In genomic region chr20:17674722-17675518, GRCh38 we compare ENCODE assay signal across 24 cellular contexts. TPM values are rescaled to one million over a fixed set of nuclear protein-coding genes. Genes with fewer than 3 reads are reported as not detected.
DNase-seq lines count a peak whose midpoint lies in the region; ATAC-seq, FAIRE-seq and TF ChIP-seq lines count a peak whose summit lies in the region.
"Had no signal": no experiment of that assay in that cellular context is flagged by ENCODE, and none has a peak within 500 bp of the region (broad histone marks: within the 10 kb centered on the region; RNA-seq: fewer than 3 reads in every experiment).

No MANE protein-coding gene starts in this region.

- dilution Hi-C loops in IMR-90 (cut with HindIII; ENCODE audit: low sequenced_read_pairs, unreplicated experiment): no loop called here

- WGBS in IMR-90 (ENCODE audit: extremely low coverage in 2 of 2, insufficient read length in 1 of 2), 2 experiments: 50% methylated on average over 7 of the region's 9 CpGs; no CpG with 5 or more reads in 1 of the 2 experiments
- 95% methylated on average over 9 of the region's 9 CpGs for WGBS in HepG2 (ENCODE audit: low lambda C conversion rate)

- H3K23ac ChIP-seq in IMR-90 (ENCODE audit: low read depth, low read length): no peak overlapping the region

- H3K4ac ChIP-seq in IMR-90 (ENCODE audit: low read depth, low read length): no peak overlapping the region

- H3K4me3 ChIP-seq in IMR-90 (ENCODE audit: insufficient read depth, low read depth, low read length) (no peak overlapping the region), HepG2 (replicated peaks in 1 of 3; ENCODE audit: insufficient read depth in 1 of 3, low read depth in 2 of 3, low read length in 3 of 3) (no peak overlapping the region), tibial artery (no peak overlapping the region)
- H3K4me3 ChIP-seq: dorsolateral prefrontal cortex had no signal

- TF ChIP-seq CTCF in IMR-90 (conservative IDR thresholded peaks at IDR 0.05; ENCODE audit: low read depth, low read length) (no peak), HepG2 (CRISPR knock-in tag; IDR thresholded peaks at IDR 0.05) (no peak), tibial artery (IDR thresholded peaks at IDR 0.05) (no peak)

- ATAC-seq in IMR-90 (ENCODE audit: low read depth) (peak; percentile 66), HepG2 (peak; percentile 3), HG03280 (IDR thresholded peaks at IDR 0.05; ENCODE audit: unreplicated experiment) (no peak), GM18867 (IDR thresholded peaks at IDR 0.05; ENCODE audit: unreplicated experiment) (no peak)
- ATAC-seq: activated CD8-positive, alpha-beta T cell treated with anti-CD3 and anti-CD28 coated beads, Interleukin-2, amount 10 ng/mL, durations not matched to agents 7 days and 5 days; activated T-cell treated with anti-CD3 and anti-CD28 coated beads, Interleukin-2, amount 50 U/mL, for 4 hours; HCT116 had no signal

- H3K79me1 ChIP-seq in IMR-90 (ENCODE audit: low read depth in 1 of 2, low read length in 2 of 2): peaks cover 12 to 74% of the 10 kb centered on the region in 2 experiments; a peak in 3 of 4 replicates

- TF ChIP-seq RAD21 in IMR-90 (IDR thresholded peaks at IDR 0.05; ENCODE audit: low read length) (no peak), HepG2 (CRISPR knock-in tag; IDR thresholded peaks at IDR 0.05) (no peak)

- TF ChIP-seq EP300 in HepG2 (IDR thresholded peaks at IDR 0.05; ENCODE audit: low read depth in 2 of 2, low read length in 2 of 2): no peak
- no peak for TF ChIP-seq EP300 in HepG2 (CRISPR knock-in tag; IDR thresholded peaks at IDR 0.05; ENCODE audit: borderline replicate concordance)

- H2AFZ ChIP-seq in IMR-90 (replicated peaks; ENCODE audit: low read length, poor library complexity) (no peak overlapping the region), HepG2 (ENCODE audit: low read length) (no peak overlapping the region)

- peak overlapping the region; percentile 44 for H2AK9ac ChIP-seq in IMR-90 (replicated peaks; ENCODE audit: low read depth, low read length, poor library complexity)

- in situ Hi-C loops in IMR-90 (cut with MboI; ENCODE audit: low sequenced_read_pairs): loop anchor here (5.0 kb wide), 1 partner anchor 222 kb away; no protein-coding TSS in a partner anchor
- in situ Hi-C loops in HepG2 (cut with HindIII; ENCODE audit: extremely low pct_ligation_motif_present, low pct_unique_long_range_greater_than_20kb): no loop called here

- no peaks in the 10 kb centered on the region for H3K27me3 ChIP-seq in IMR-90 (ENCODE audit: control insufficient read depth, insufficient read depth, low read length)
- no peaks in the 10 kb centered on the region for H3K27me3 ChIP-seq in HepG2 (ENCODE audit: control insufficient read depth in 1 of 2, insufficient read depth in 2 of 2, low read length in 2 of 2)
- no peaks in the 10 kb centered on the region for H3K27me3 ChIP-seq in tibial artery
- H3K27me3 ChIP-seq: dorsolateral prefrontal cortex had no signal

- no peak overlapping the region for H3K18ac ChIP-seq in IMR-90 (ENCODE audit: low read depth, low read length)

- H2BK15ac ChIP-seq in IMR-90 (ENCODE audit: low read depth, low read length): no peak overlapping the region

- H2BK20ac ChIP-seq in IMR-90 (ENCODE audit: low read depth, low read length): no peak overlapping the region

- no peak overlapping the region for H2BK5ac ChIP-seq in IMR-90 (ENCODE audit: low read depth, low read length, poor library complexity, severe bottlenecking)

- H3K14ac ChIP-seq in IMR-90 (replicated peaks; ENCODE audit: low read depth, low read length): 0 out of 2 replicates have a peak overlapping the region, but pooled peaks have one; percentile 7

- H3K9ac ChIP-seq in IMR-90 (ENCODE audit: low read depth, low read length) (no peak overlapping the region), HepG2 (ENCODE audit: insufficient read depth, low read depth, low read length) (no peak overlapping the region)

- no peak overlapping the region for H2BK120ac ChIP-seq in IMR-90 (ENCODE audit: low read depth, low read length)

- peak overlapping the region; percentile 35 for H2AK5ac ChIP-seq in IMR-90 (ENCODE audit: low read depth, low read length)

- H4K91ac ChIP-seq in IMR-90 (ENCODE audit: insufficient read depth, low read depth, low read length): no peak overlapping the region

- H3K4me1 ChIP-seq in IMR-90 (ENCODE audit: control insufficient read depth, insufficient read depth, low read length) (peaks cover 42% of the 10 kb centered on the region), HepG2 (ENCODE audit: insufficient read depth, low read length) (peaks cover 82% of the 10 kb centered on the region), tibial artery (peaks cover 0 to 40% (median 25%) of the 10 kb centered on the region in 4 donors)

- intact Hi-C loops in IMR-90 (cut with micrococcal nuclease) (no loop called here), HepG2 (cut with micrococcal nuclease; ENCODE audit: unreplicated experiment) (no loop called here), tibial artery (cut with DNase I; ENCODE audit: low total_unique reads) (no loop called here)

- peaks cover 44% of the 10 kb centered on the region for H3K36me3 ChIP-seq in IMR-90 (ENCODE audit: control insufficient read depth, insufficient read depth, low read length)
- H3K36me3 ChIP-seq in HepG2 (replicated peaks in 1 of 2; ENCODE audit: control insufficient read depth in 1 of 2, insufficient read depth in 2 of 2, low read length in 2 of 2): peaks cover 42 to 100% of the 10 kb centered on the region in 2 experiments
- peaks cover 0 to 15% (median 0%) of the 10 kb centered on the region in 3 donors for H3K36me3 ChIP-seq in tibial artery

- peaks cover 49% of the 10 kb centered on the region for H3K9me1 ChIP-seq in IMR-90 (ENCODE audit: insufficient read depth, low read length)

- no peak overlapping the region for H4K5ac ChIP-seq in IMR-90 (ENCODE audit: low read depth, low read length)

- H3K79me2 ChIP-seq in HepG2 (ENCODE audit: insufficient read depth, low read length): peaks cover 100% of the 10 kb centered on the region

- TF ChIP-seq POLR2A in IMR-90 (IDR thresholded peaks at IDR 0.05; ENCODE audit: low read depth, low read length) (no peak), HepG2 (IDR thresholded peaks at IDR 0.05; ENCODE audit: insufficient read depth in 1 of 2, low read depth in 2 of 2, low read length in 2 of 2) (peak in 1 of 2 experiments; percentile 17; a peak in 1 of 4 replicates)

- H3K9me3 ChIP-seq in IMR-90 (ENCODE audit: control insufficient read depth, insufficient read depth, low read length) (no peaks in the 10 kb centered on the region), HepG2 (ENCODE audit: low read length) (no peaks in the 10 kb centered on the region), tibial artery (no peaks in the 10 kb centered on the region)

- no peak overlapping the region for H4K8ac ChIP-seq in IMR-90 (ENCODE audit: low read depth in 2 of 2, low read length in 2 of 2)

- no peak overlapping the region for H3K56ac ChIP-seq in IMR-90 (ENCODE audit: extremely low read depth, insufficient read depth, low read length)

- no TSS peak for BruUV-seq in IMR-90 (replicated peaks; lab: Mats Ljungman, UMichigan)
- BruUV-seq in HepG2 (replicated peaks; lab: Mats Ljungman, UMichigan): no TSS peak

- POLR2A ChIA-PET in IMR-90 (lab: Charles Lee; ENCODE audit: unreplicated experiment) (interaction anchor here (0.6 to 1.3 kb wide), 2 partner anchors 16 to 293 kb away, joined by 3 to 4 read pairs; no protein-coding TSS in a partner anchor), HepG2 (lab: Yijun Ruan, JAX) (interaction anchor here (0.8 to 10.8 kb wide), 4 partner anchors 13 to 227 kb away, joined by 3 to 347 read pairs (median 3); no protein-coding TSS in a partner anchor)

- peak overlapping the region; percentile 64 for H3K4me2 ChIP-seq in IMR-90 (ENCODE audit: low read depth, low read length)
- H3K4me2 ChIP-seq in HepG2 (ENCODE audit: low read depth, low read length): no peak overlapping the region

- H4K20me1 ChIP-seq in IMR-90 (ENCODE audit: insufficient read depth, low read length) (peaks cover 100% of the 10 kb centered on the region), HepG2 (ENCODE audit: insufficient read depth, low read length) (peaks cover 99% of the 10 kb centered on the region)

- FAIRE-seq in HepG2 (lab: Jason Lieb, UNC): no peak

- CTCF ChIA-PET in IMR-90 (lab: Yijun Ruan, JAX) (no interaction called here), HepG2 (lab: Yijun Ruan, JAX; ENCODE audit: low intra/inter-chr PET ratio, low total read pairs) (no interaction called here)

- H3K27ac ChIP-seq in IMR-90 (ENCODE audit: insufficient read depth, low read length) (peak overlapping the region; percentile 46; the same call in 1 of the 2 replicates), HepG2 (ENCODE audit: extremely low read length, insufficient read depth, low read length) (no peak overlapping the region), tibial artery (peak overlapping the region; percentile 6 to 15)
- H3K27ac ChIP-seq: dorsolateral prefrontal cortex had no signal

- DNase-seq in IMR-90 (peak; percentile 67), fibroblast of gingiva (ENCODE audit: low read depth) (peak; percentile 94), HepG2 (ENCODE audit: low spot score) (no peak), tibial artery (peak; percentile 47 to 74), cortex of kidney (lab: John Stamatoyannopoulos, UW) (no peak), NCI-H774 (lab: John Stamatoyannopoulos, UW) (no peak)
- DNase-seq: activated B cell treated with CpG ODN at 0.5 μM for 24 hours; activated CD8-positive, alpha-beta T cell treated with anti-CD3 and anti-CD28 coated beads, Interleukin-2, amount 10 ng/mL, durations not matched to agents 7 days and 5 days; activated T-cell treated with anti-CD3 and anti-CD28 coated beads, Interleukin-2, amount 50 U/mL, for 4 hours; dorsolateral prefrontal cortex; hippocampal formation; KG1; NCI-H2029 treated with DMSO at 0.1 percent for 48 hours; NCI-H510A treated with DMSO at 0.1 percent for 48 hours; stimulated activated naive CD4-positive, alpha-beta T cell had no signal

RNA-seq across cellular contexts. Expression of gene RRBP1, which starts 7.1 kb away (rescaled TPM):
- 90.2 and 99.7 TPM in 2 replicates for total RNA-seq in IMR-90 (2012; rRNA removed)
- polyA plus RNA-seq in IMR-90 (2012; rRNA removed): 135 and 136 TPM in 2 replicates
- 134 and 143 TPM in 2 replicates for polyA plus RNA-seq in IMR-90 (2012; cell fraction: cytosol; rRNA removed)
- 216 and 234 TPM in 2 replicates for polyA plus RNA-seq in IMR-90 (2012; cell fraction: nucleus; rRNA removed; ENCODE audit: low replicate concordance)
- 97.1 and 222 TPM in 2 replicates for total RNA-seq in HepG2 (2016; rRNA removed; fragmentation: Illumina TruSeq; extraction: Trizol)
- 35.1 and 38.1 TPM in 2 replicates for total RNA-seq in HepG2 (2016; cell fraction: cytosol; rRNA removed; fragmentation: Illumina TruSeq; extraction: Trizol; ENCODE audit: low read depth)
- total RNA-seq in HepG2 (2016; cell fraction: insoluble cytoplasmic fraction; rRNA removed; fragmentation: Illumina TruSeq; extraction: Trizol): 75.4 and 223 TPM in 2 replicates
- 33.7 and 37.4 TPM in 2 replicates for total RNA-seq in HepG2 (2016; cell fraction: membrane; rRNA removed; fragmentation: Illumina TruSeq; extraction: Trizol)
- 254 and 316 TPM in 2 replicates for total RNA-seq in HepG2 (2016; cell fraction: nucleus; rRNA removed; fragmentation: Illumina TruSeq; extraction: Trizol)
- polyA plus RNA-seq in HepG2 (2011; rRNA removed): 150 and 195 TPM in 2 replicates
- polyA plus RNA-seq in HepG2 (2011; cell fraction: cytosol; rRNA removed): 97.1 and 99.8 TPM in 2 replicates
- 402 and 429 TPM in 2 replicates for polyA plus RNA-seq in HepG2 (2011; cell fraction: nucleus; rRNA removed)
- polyA plus RNA-seq in HepG2 (2012): 190 and 218 TPM in 2 replicates
- polyA plus RNA-seq in HepG2 (2016; cell fraction: cytosol; fragmentation: Illumina TruSeq; extraction: Trizol; ENCODE audit: low read depth): 14.1 and 14.3 TPM in 2 replicates
- polyA plus RNA-seq in HepG2 (2016; cell fraction: insoluble cytoplasmic fraction; fragmentation: Illumina TruSeq; extraction: Trizol; ENCODE audit: low read depth): 67.5 and 88.2 TPM in 2 replicates
- 15.3 and 18.4 TPM in 2 replicates for polyA plus RNA-seq in HepG2 (2016; cell fraction: membrane; fragmentation: Illumina TruSeq; extraction: Trizol; ENCODE audit: low read depth)
- polyA plus RNA-seq in HepG2 (2016; cell fraction: nucleus; fragmentation: Illumina TruSeq; extraction: Trizol; ENCODE audit: insufficient read depth, low read depth): 548 and 573 TPM in 2 replicates
- 18.3 and 157 TPM in 2 replicates for polyA minus RNA-seq in HepG2 (2011; rRNA and poly(A)+ RNA removed; ENCODE audit: low replicate concordance)
- 155 and 192 TPM in 2 replicates for polyA minus RNA-seq in HepG2 (2011; cell fraction: cytosol; rRNA and poly(A)+ RNA removed)
- 198 and 205 TPM in 2 replicates for polyA minus RNA-seq in HepG2 (2011; cell fraction: nucleus; rRNA and poly(A)+ RNA removed)

RNA-seq across cellular contexts. Expression of gene BANF2, which starts 24.8 kb away (rescaled TPM):
- total RNA-seq in IMR-90 (2012; rRNA removed) (not detected in 2 replicates), HepG2 (2016; rRNA removed; fragmentation: Illumina TruSeq; extraction: Trizol) (0.35 TPM in 1 of 2 replicates, not detected in the other)
- polyA plus RNA-seq in IMR-90 (2012; rRNA removed) (not detected in 2 replicates), HepG2 (2011; rRNA removed) (not detected in 2 replicates)
- not detected in 2 replicates for polyA plus RNA-seq in IMR-90 (2012; cell fraction: cytosol; rRNA removed)
- not detected in 2 replicates for polyA plus RNA-seq in IMR-90 (2012; cell fraction: nucleus; rRNA removed; ENCODE audit: low replicate concordance)
- 0.53 TPM in 1 of 2 replicates, not detected in the other for total RNA-seq in HepG2 (2016; cell fraction: cytosol; rRNA removed; fragmentation: Illumina TruSeq; extraction: Trizol; ENCODE audit: low read depth)
- total RNA-seq in HepG2 (2016; cell fraction: insoluble cytoplasmic fraction; rRNA removed; fragmentation: Illumina TruSeq; extraction: Trizol): not detected in 2 replicates
- not detected in 2 replicates for total RNA-seq in HepG2 (2016; cell fraction: membrane; rRNA removed; fragmentation: Illumina TruSeq; extraction: Trizol)
- total RNA-seq in HepG2 (2016; cell fraction: nucleus; rRNA removed; fragmentation: Illumina TruSeq; extraction: Trizol): not detected in 2 replicates
- polyA plus RNA-seq in HepG2 (2011; cell fraction: cytosol; rRNA removed): not detected in 2 replicates
- not detected in 2 replicates for polyA plus RNA-seq in HepG2 (2011; cell fraction: nucleus; rRNA removed)
- polyA plus RNA-seq in HepG2 (2012): not detected in 2 replicates
- polyA plus RNA-seq in HepG2 (2016; cell fraction: cytosol; fragmentation: Illumina TruSeq; extraction: Trizol; ENCODE audit: low read depth): not detected in 2 replicates
- polyA plus RNA-seq in HepG2 (2016; cell fraction: insoluble cytoplasmic fraction; fragmentation: Illumina TruSeq; extraction: Trizol; ENCODE audit: low read depth): not detected in 2 replicates
- not detected in 2 replicates for polyA plus RNA-seq in HepG2 (2016; cell fraction: membrane; fragmentation: Illumina TruSeq; extraction: Trizol; ENCODE audit: low read depth)
- polyA plus RNA-seq in HepG2 (2016; cell fraction: nucleus; fragmentation: Illumina TruSeq; extraction: Trizol; ENCODE audit: insufficient read depth, low read depth): not detected in 2 replicates
- polyA minus RNA-seq in HepG2 (2011; rRNA and poly(A)+ RNA removed; ENCODE audit: low replicate concordance): not detected in 2 replicates
- polyA minus RNA-seq in HepG2 (2011; cell fraction: cytosol; rRNA and poly(A)+ RNA removed): not detected in 2 replicates
- not detected in 2 replicates for polyA minus RNA-seq in HepG2 (2011; cell fraction: nucleus; rRNA and poly(A)+ RNA removed)
- total RNA-seq: activated B cell treated with CpG ODN at 0.5 μM for 24 hours; activated CD8-positive, alpha-beta T cell treated with anti-CD3 and anti-CD28 coated beads, Interleukin-2, amount 10 ng/mL, durations not matched to agents 7 days and 5 days; activated T-cell treated with anti-CD3 and anti-CD28 coated beads, Interleukin-2, amount 50 U/mL, for 4 hours; dorsolateral prefrontal cortex; kidney epithelial cell; mesothelial cell of epicardium; T-helper 1 cell treated with Interleukin-12 subunit alpha and Interleukin-12 subunit beta and Interleukin-4 antibody, amounts not matched to agents 30 ng/mL and 1 ng/mL, for 36 hours; urinary bladder had no signal
- polyA plus RNA-seq: esophagus, neural cell, urinary bladder had no signal

Comparison
In these comparisons a context has a peak if more than half of its experiments do, and no peak if none do; other contexts are left out.
1. ATAC-seq: peak in IMR-90 (single experiment) and HepG2 (single experiment); none in HG03280 (single experiment) and GM18867 (single experiment).
2. DNase-seq: peak in IMR-90 (single experiment), fibroblast of gingiva (single experiment) and tibial artery (2 of 2); none in HepG2 (single experiment), cortex of kidney (single experiment) and NCI-H774 (single experiment).